In the genomic region with DNA sequence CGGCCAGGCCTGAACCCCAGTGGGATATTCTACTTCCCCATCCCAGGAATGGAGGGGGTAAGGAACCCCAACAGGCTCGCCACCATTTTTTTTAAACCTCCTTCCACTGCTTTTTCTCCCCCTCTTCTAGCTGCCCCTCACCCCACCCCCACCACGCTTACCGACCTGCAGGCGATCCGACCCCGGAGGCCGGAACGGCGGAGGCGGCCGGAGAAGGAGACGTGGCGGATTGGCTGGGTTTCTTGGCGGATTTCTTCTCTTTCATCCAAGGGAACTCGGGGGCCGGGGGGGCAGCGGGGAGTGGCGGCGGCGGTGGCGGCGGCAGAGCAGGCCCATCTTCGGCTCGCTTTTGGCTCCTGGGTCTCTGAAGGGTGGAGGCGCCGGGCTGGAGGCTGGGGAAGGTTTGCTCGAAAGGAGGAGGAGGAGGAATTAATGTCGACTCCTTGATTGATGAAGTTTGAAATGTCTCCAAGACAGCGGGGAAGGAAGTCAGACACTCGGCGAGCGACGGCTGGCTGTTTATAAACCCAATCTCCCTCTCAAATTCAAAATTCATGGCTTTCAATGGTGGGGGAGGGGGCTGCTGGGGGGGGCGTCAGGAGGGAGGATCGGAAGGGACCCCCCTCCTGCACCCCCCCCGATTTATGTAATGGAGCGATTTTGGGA, we compare ENCODE assay signal across 8 cellular contexts. TPM values are rescaled to one million over a fixed set of nuclear protein-coding genes. Genes with fewer than 3 reads are reported as not detected.
A peak's percentile ranks its signal among the peaks of the same experiment; 100 is the strongest.
DNase-seq lines count a peak whose midpoint lies in the region; ATAC-seq and TF ChIP-seq lines count a peak whose summit lies in the region.

No MANE protein-coding gene starts in this region.

- no peaks in the 10 kb centered on the region for H3K9me3 ChIP-seq in vagina

- H3K9me3 Mint-ChIP-seq in natural killer cell treated with Interleukin-12 subunit alpha and Interleukin-12 subunit beta and Interleukin-15 and Interleukin-18, amount 100 ng/mL, for 72 hours: no peaks in the 10 kb centered on the region

- TF ChIP-seq POLR2A in erythroblast (IDR thresholded peaks at IDR 0.05; ENCODE audit: low read length) (no peak), vagina (IDR thresholded peaks at IDR 0.05) (peak in 1 of 2 donors; percentile 5)

- H3K4me3 ChIP-seq in vagina: peak overlapping the region; percentile 65 to 71

- TF ChIP-seq CTCF in vagina (IDR thresholded peaks at IDR 0.05): no peak

- no peaks in the 10 kb centered on the region for H3K27me3 ChIP-seq in vagina

- peaks cover 10% of the 10 kb centered on the region for H3K36me3 Mint-ChIP-seq in natural killer cell treated with Interleukin-12 subunit alpha and Interleukin-12 subunit beta and Interleukin-15 and Interleukin-18, amount 100 ng/mL, for 72 hours

- H3K36me3 ChIP-seq in vagina: no peaks in the 10 kb centered on the region

- no peaks in the 10 kb centered on the region for H3K27me3 Mint-ChIP-seq in natural killer cell treated with Interleukin-12 subunit alpha and Interleukin-12 subunit beta and Interleukin-15 and Interleukin-18, amount 100 ng/mL, for 72 hours

- H3K4me1 Mint-ChIP-seq in natural killer cell treated with Interleukin-12 subunit alpha and Interleukin-12 subunit beta and Interleukin-15 and Interleukin-18, amount 100 ng/mL, for 72 hours (ENCODE audit: low read depth in 2 of 2): peaks cover 45 to 51% of the 10 kb centered on the region in 2 donors

- H3K4me3 Mint-ChIP-seq in natural killer cell treated with Interleukin-12 subunit alpha and Interleukin-12 subunit beta and Interleukin-15 and Interleukin-18, amount 100 ng/mL, for 72 hours: peak overlapping the region; percentile 94

- H3K4me1 ChIP-seq in vagina: peaks cover 47% of the 10 kb centered on the region

- H3K27ac Mint-ChIP-seq in natural killer cell treated with Interleukin-12 subunit alpha and Interleukin-12 subunit beta and Interleukin-15 and Interleukin-18, amount 100 ng/mL, for 72 hours: peak overlapping the region; percentile 99 to 100

- ATAC-seq in natural killer cell treated with Interleukin-12 subunit alpha and Interleukin-12 subunit beta and Interleukin-15 and Interleukin-18, amount 100 ng/mL, for 72 hours: peak; percentile 15 to 50
- ATAC-seq in HG03354 (IDR thresholded peaks at IDR 0.05; ENCODE audit: poor library complexity, severe bottlenecking, unreplicated experiment): no peak

- H3K27ac ChIP-seq in vagina: peak overlapping the region; percentile 95

- intact Hi-C loops in vagina (cut with DNase I): no loop called here

- DNase-seq in activated CD8-positive, alpha-beta memory T cell treated with anti-CD3 and anti-CD28 coated beads for 24 hours: peak; percentile 70
- no peak for DNase-seq in activated CD8-positive, alpha-beta memory T cell treated with anti-CD3 and anti-CD28 coated beads, Interleukin-2, amount 50 U/mL, for 4 hours
- peak; percentile 42 for DNase-seq in activated CD4-positive, alpha-beta T cell treated with anti-CD3 and anti-CD28 coated beads, Interleukin-2, amount 50 U/mL, for 1 hour
- DNase-seq in erythroblast (lab: John Stamatoyannopoulos, UW) (peak; percentile 75 to 79), vagina (ENCODE audit: extremely low spot score in 2 of 2) (no peak), cerebellum (ENCODE audit: low spot score) (no peak)
- peak; percentile 67 for DNase-seq in natural killer cell treated with Interleukin-12 subunit alpha and Interleukin-12 subunit beta and Interleukin-15 and Interleukin-18, amount 100 ng/mL, for 72 hours (ENCODE audit: low spot score)

RNA-seq across cellular contexts. Expression of gene HOXB2, which starts 0.4 kb away (rescaled TPM):
- total RNA-seq in natural killer cell treated with Interleukin-12 subunit alpha and Interleukin-12 subunit beta and Interleukin-15 and Interleukin-18, amount 100 ng/mL, for 72 hours: 10 to 100 TPM; 20.8 to 30.0 TPM
- total RNA-seq in vagina (14.2 TPM), cerebellum (not detected)

RNA-seq across cellular contexts. Expression of gene HOXB1, which starts 13.7 kb away (rescaled TPM):
- not detected for total RNA-seq in natural killer cell treated with Interleukin-12 subunit alpha and Interleukin-12 subunit beta and Interleukin-15 and Interleukin-18, amount 100 ng/mL, for 72 hours
- total RNA-seq in vagina (not detected), cerebellum (not detected)

RNA-seq across cellular contexts. Expression of gene HOXB4, which starts 33.7 kb away (rescaled TPM):
- 1 to 10 TPM; 6.9 to 8.2 TPM for total RNA-seq in natural killer cell treated with Interleukin-12 subunit alpha and Interleukin-12 subunit beta and Interleukin-15 and Interleukin-18, amount 100 ng/mL, for 72 hours
- total RNA-seq in vagina (1.5 TPM), cerebellum (0.09 TPM)

RNA-seq across cellular contexts. Expression of gene HOXB3, which starts 45.6 kb away (rescaled TPM):
- 10 to 100 TPM in 1 of 2 donors, 1 to 10 TPM in 1; 9.0 to 15.4 TPM for total RNA-seq in natural killer cell treated with Interleukin-12 subunit alpha and Interleukin-12 subunit beta and Interleukin-15 and Interleukin-18, amount 100 ng/mL, for 72 hours
- total RNA-seq in vagina (17.7 TPM), cerebellum (not detected)

RNA-seq across cellular contexts. Expression of gene HOXB5, which starts 49.1 kb away (rescaled TPM):
- total RNA-seq in natural killer cell treated with Interleukin-12 subunit alpha and Interleukin-12 subunit beta and Interleukin-15 and Interleukin-18, amount 100 ng/mL, for 72 hours: under 1 TPM in 1 of 2 donors, not detected in 1; 0.70 TPM
- total RNA-seq in vagina (0.74 TPM), cerebellum (not detected)

Comparison
In these comparisons a context has a peak if more than half of its experiments do, and no peak if none do; other contexts are left out.
1. DNase-seq: peak in activated CD8-positive, alpha-beta memory T cell treated with anti-CD3 and anti-CD28 coated beads for 24 hours (single experiment), activated CD4-positive, alpha-beta T cell treated with anti-CD3 and anti-CD28 coated beads, Interleukin-2, amount 50 U/mL, for 1 hour (single experiment), erythroblast (2 of 2) and natural killer cell treated with Interleukin-12 subunit alpha and Interleukin-12 subunit beta and Interleukin-15 and Interleukin-18, amount 100 ng/mL, for 72 hours (single experiment); none in activated CD8-positive, alpha-beta memory T cell treated with anti-CD3 and anti-CD28 coated beads, Interleukin-2, amount 50 U/mL, for 4 hours (single experiment), vagina (0 of 2) and cerebellum (single experiment).
2. RNA of gene HOXB2, which starts 0.4 kb away (total RNA-seq): 20.8 to 30.0 TPM in natural killer cell treated with Interleukin-12 subunit alpha and Interleukin-12 subunit beta and Interleukin-15 and Interleukin-18, amount 100 ng/mL, for 72 hours and 14.2 TPM in vagina (single experiment); not detected in cerebellum (single experiment); every median in the first group is over 10 times any median in the second.